12 cellular contexts compared by ENCODE assay signal in genomic region chrX:154836163-154836562, GRCh38. TPM values are rescaled to one million over a fixed set of nuclear protein-coding genes. Genes with fewer than 3 reads are reported as not detected.
"Had no signal": no experiment of that assay in that cellular context is flagged by ENCODE, and none has a peak within 500 bp of the region (broad histone marks: within the 10 kb centered on the region; RNA-seq: fewer than 3 reads in every experiment).

No MANE protein-coding gene starts in this region.

- H3K9me3 ChIP-seq: HAP-1 had no signal

- H3K4me3 ChIP-seq: GM23248, GM23338, HAP-1 had no signal

- H3K9ac ChIP-seq: GM23248 had no signal

- H3K36me3 ChIP-seq: HAP-1 had no signal

- DNase-seq: GM23248, GOT3, H7, H9, HCEC 1CT, HFFc6 had no signal

- H3K4me2 ChIP-seq: GM23338 had no signal

- H3K4me1 ChIP-seq: HAP-1 had no signal

- ATAC-seq: GM23338, HCT116 had no signal

- H2AFZ ChIP-seq: GM23248, GM23338 had no signal

- FAIRE-seq: H1, H54 had no signal

- H3K27ac ChIP-seq: GM23248 had no signal

RNA-seq across cellular contexts. Expression of gene SMIM9, which starts 1.7 kb away (rescaled TPM):
- total RNA-seq: GM23248, GM23338, H1, H4, H7, H9, HFFc6 had no signal
- polyA plus RNA-seq: GM23248, GM23338, H1 had no signal
